Comparison of ENCODE assay signal across 8 cellular contexts in the genomic region with DNA sequence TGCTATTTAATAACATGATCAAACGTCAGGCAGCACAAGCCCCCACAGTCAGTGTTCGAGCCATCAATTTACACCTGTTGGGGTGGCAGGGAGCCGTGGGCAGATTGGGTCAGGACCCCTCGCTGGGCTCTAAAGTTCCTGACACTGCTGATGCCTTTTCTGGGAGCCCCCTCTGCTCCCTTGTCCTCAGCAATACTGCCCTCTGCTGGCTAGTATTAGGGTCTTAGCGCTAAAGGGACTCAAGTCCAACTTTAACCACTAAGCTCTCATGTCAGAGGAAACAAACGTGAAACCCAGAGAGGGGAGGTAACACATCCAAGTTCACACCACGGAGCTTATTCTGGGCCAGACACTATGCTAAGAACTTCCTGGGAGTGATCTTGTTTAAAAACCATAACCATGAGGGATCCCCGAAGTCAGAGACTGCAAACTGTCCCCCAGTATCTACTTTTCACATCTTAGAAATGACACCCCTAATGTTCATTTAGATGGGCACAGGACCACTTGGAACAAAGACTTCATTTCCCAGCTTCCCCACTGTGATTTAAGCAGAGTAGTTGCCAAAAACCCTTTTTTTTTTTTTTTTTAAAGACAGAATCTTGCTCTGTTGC. TPM values are rescaled to one million over a fixed set of nuclear protein-coding genes. Genes with fewer than 3 reads are reported as not detected.
DNase-seq lines count a peak whose midpoint lies in the region; ATAC-seq, FAIRE-seq and TF ChIP-seq lines count a peak whose summit lies in the region.

No MANE protein-coding gene starts in this region.

- TF ChIP-seq CTCF in kidney (IDR thresholded peaks at IDR 0.05; ENCODE audit: borderline replicate concordance, extremely low read depth, insufficient read depth) = peak; percentile 56

- H3K36me3 ChIP-seq in HAP-1 (replicated peaks) = peaks cover 25% of the 10 kb centered on the region
- H3K36me3 ChIP-seq in kidney (ENCODE audit: control insufficient read depth in 1 of 2, insufficient read depth in 2 of 2, low read length in 2 of 2) = peaks cover 18 to 26% of the 10 kb centered on the region in 2 donors

- intact Hi-C loops in kidney (cut with DNase I) = loop anchor here (5.0 kb wide), 1 partner anchor 459 kb away; no protein-coding TSS in a partner anchor

- H3K4me3 ChIP-seq in HAP-1 (no peak overlapping the region), kidney (ENCODE audit: low read length in 2 of 2) (no peak overlapping the region)

- H3K27me3 ChIP-seq in HAP-1 (ENCODE audit: low read depth) = no peaks in the 10 kb centered on the region

- H3K4me1 ChIP-seq in HAP-1 (no peaks in the 10 kb centered on the region), kidney (ENCODE audit: control insufficient read depth in 1 of 2, insufficient read depth in 1 of 2, low read depth in 1 of 2, low read length in 2 of 2) (peaks cover 0 to 4% of the 10 kb centered on the region in 2 donors)

- in situ Hi-C loops in HAP-1 (cut with MboI; ENCODE audit: low sequenced_read_pairs) = no loop called here

- no peak for FAIRE-seq in kidney (lab: Jason Lieb, UNC)

- H3K27ac ChIP-seq in kidney (ENCODE audit: low read depth in 2 of 2, low read length in 2 of 2) = no peak overlapping the region

- DNase-seq in DMS114 treated with DMSO at 0.1 percent for 48 hours (lab: John Stamatoyannopoulos, UW; ENCODE audit: unreplicated experiment) (peak; percentile 15), HAP-1 (ENCODE audit: low spot score in 2 of 2) (peak; percentile 14 to 74), NOMO-1 treated with DMSO at 0.1 percent for 48 hours (lab: John Stamatoyannopoulos, UW; ENCODE audit: unreplicated experiment) (peak; percentile 38), brain pericyte (ENCODE audit: low read depth, low spot score) (peak; percentile 24), kidney (no peak), superior temporal gyrus (ENCODE audit: extremely low spot score) (peak; percentile 81), NCI-H2107 (lab: John Stamatoyannopoulos, UW) (no peak)

- ATAC-seq in HG03196 (IDR thresholded peaks at IDR 0.05; ENCODE audit: unreplicated experiment) = no peak

- no peak overlapping the region for H3K9ac ChIP-seq in kidney (ENCODE audit: low read length in 2 of 2)

- no peaks in the 10 kb centered on the region for H3K9me3 ChIP-seq in HAP-1
- no peaks in the 10 kb centered on the region for H3K9me3 ChIP-seq in kidney (ENCODE audit: control insufficient read depth in 1 of 2, low read length in 2 of 2)

RNA-seq across cellular contexts. Expression of a gene that starts 20.4 kb away (rescaled TPM):
- 31.8 TPM for total RNA-seq in kidney
- polyA plus RNA-seq in kidney (ENCODE audit: insufficient read depth, low read depth, low replicate concordance) = 22.0 TPM

RNA-seq across cellular contexts. Expression of a gene that starts 31.5 kb away (rescaled TPM):
- 10.8 TPM for total RNA-seq in kidney
- 3.6 TPM for polyA plus RNA-seq in kidney (ENCODE audit: insufficient read depth, low read depth, low replicate concordance)

Comparison
In these comparisons a context has a peak if more than half of its experiments do, and no peak if none do; other contexts are left out.
1. DNase-seq: peak in DMS114 treated with DMSO at 0.1 percent for 48 hours (single experiment), HAP-1 (2 of 2), NOMO-1 treated with DMSO at 0.1 percent for 48 hours (single experiment), brain pericyte (single experiment) and superior temporal gyrus (single experiment); none in kidney (single experiment) and NCI-H2107 (single experiment).